8 cellular contexts compared by ENCODE assay signal in genomic region chr1:109090415-109091195, GRCh38. TPM values are rescaled to one million over a fixed set of nuclear protein-coding genes. Genes with fewer than 3 reads are reported as not detected.
DNase-seq lines count a peak whose midpoint lies in the region; ATAC-seq and TF ChIP-seq lines count a peak whose summit lies in the region.

TMEM167B (plus strand) TSS chr1:109090764; CDS start chr1:109090873, 109 bp downstream.

- H3K27ac Mint-ChIP-seq in naive thymus-derived CD8-positive, alpha-beta T cell = peak within 1 kb of the TSS; percentile 96 to 99 (median 98)

- no peaks in the 10 kb centered on the region for H3K27me3 ChIP-seq in fibroblast of lung (ENCODE audit: control insufficient read depth, insufficient read depth, low read length)

- no peaks in the 10 kb centered on the region for H3K27me3 Mint-ChIP-seq in naive thymus-derived CD8-positive, alpha-beta T cell

- POLR2A ChIA-PET in naive thymus-derived CD8-positive, alpha-beta T cell (lab: Charles Lee) = interaction anchor here (0.6 to 5.6 kb wide), 12 partner anchors 10 to 398 kb away, joined by 3 to 101 read pairs (median 4); partner anchors contain the start of genes ATXN7L2, CLCC1, ELAPOR1 and PRPF38B

- TF ChIP-seq CTCF in LNCaP clone FGC (IDR thresholded peaks at IDR 0.05; ENCODE audit: control insufficient read depth, extremely low read depth, insufficient read depth) (no peak), fibroblast of lung (conservative IDR thresholded peaks at IDR 0.05 in 1 of 2, IDR thresholded peaks at IDR 0.05 in 1 of 2; ENCODE audit: low read depth in 1 of 2, low read length in 2 of 2) (no peak)

- peaks cover 10% of the 10 kb centered on the region for H3K4me1 ChIP-seq in fibroblast of lung (ENCODE audit: control insufficient read depth, extremely low read depth, insufficient read depth, low read length)

- ATAC-seq in naive thymus-derived CD8-positive, alpha-beta T cell = peak; percentile 88 to 93

- peaks cover 4 to 29% (median 18%) of the 10 kb centered on the region in 3 donors for H3K36me3 Mint-ChIP-seq in naive thymus-derived CD8-positive, alpha-beta T cell

- H3K9ac ChIP-seq in fibroblast of lung (ENCODE audit: insufficient read depth, low read length) = peak within 1 kb of the TSS; percentile 99

- H3K4me2 ChIP-seq in fibroblast of lung (ENCODE audit: extremely low read depth, insufficient read depth, low read length) = peak within 1 kb of the TSS; percentile 89

- DNase-seq in Daoy (ENCODE audit: low read depth) (peak; percentile 96), GOT3 (lab: John Stamatoyannopoulos, UW) (peak; percentile 21), LNCaP clone FGC (ENCODE audit: low read depth) (peak; percentile 85), RPMI8226 (peak; percentile 89), fibroblast of lung (ENCODE audit: low read depth in 2 of 2) (peak; percentile 96 to 98)
- DNase-seq in activated T-helper 1 cell treated with anti-CD3 and anti-CD28 coated beads, Interleukin-2, amount 50 U/mL, for 16 hours (ENCODE audit: low read depth in 1 of 2, low spot score in 1 of 2) = peak; percentile 75 to 76
- DNase-seq in naive thymus-derived CD8-positive, alpha-beta T cell = peak; percentile 71 to 94 (median 87)
- peak; percentile 77 to 88 (median 82) for DNase-seq in stimulated activated naive CD4-positive, alpha-beta T cell (lab: John Stamatoyannopoulos, UW)

- H3K4me3 ChIP-seq in LNCaP clone FGC (ENCODE audit: low read depth, low read length) (peak within 1 kb of the TSS; percentile 94), fibroblast of lung (replicated peaks in 1 of 4; ENCODE audit: control extremely low read depth in 1 of 4, insufficient read depth in 1 of 4, low read depth in 3 of 4, low read length in 4 of 4) (peak within 1 kb of the TSS; percentile 73 to 95 (median 87))

- H3K27ac ChIP-seq in fibroblast of lung (ENCODE audit: insufficient read depth, low read length) = peak within 1 kb of the TSS; percentile 99

- H3K4me1 Mint-ChIP-seq in naive thymus-derived CD8-positive, alpha-beta T cell = peaks cover 18 to 38% (median 30%) of the 10 kb centered on the region in 4 donors

- no peaks in the 10 kb centered on the region for H4K20me1 ChIP-seq in fibroblast of lung (ENCODE audit: control insufficient read depth, extremely low read depth, insufficient read depth, low read length)

- H3K4me3 Mint-ChIP-seq in naive thymus-derived CD8-positive, alpha-beta T cell = peak within 1 kb of the TSS; percentile 88 to 98 (median 96)

- H3K79me2 ChIP-seq in fibroblast of lung (ENCODE audit: control insufficient read depth, insufficient read depth, low read length) = peaks cover 32% of the 10 kb centered on the region

- peaks cover 0 to 13% (median 0%) of the 10 kb centered on the region in 9 donors for H3K9me3 Mint-ChIP-seq in naive thymus-derived CD8-positive, alpha-beta T cell

- no peaks in the 10 kb centered on the region for H3K36me3 ChIP-seq in fibroblast of lung (ENCODE audit: control insufficient read depth, insufficient read depth, low read length)

- H3K9me3 ChIP-seq in fibroblast of lung (ENCODE audit: control insufficient read depth, insufficient read depth, low read depth, low read length) = no peaks in the 10 kb centered on the region

- peak within 1 kb of the TSS; percentile 94 for H2AFZ ChIP-seq in fibroblast of lung (ENCODE audit: low read length)

RNA-seq across cellular contexts. Expression of gene TMEM167B, which starts in this region (rescaled TPM):
- 24.8 and 27.9 TPM in 2 replicates for total RNA-seq in Daoy (2014; rRNA removed; shearing (Covaris generic))
- total RNA-seq in fibroblast of lung = 39.5 and 52.2 TPM in 2 replicates
- 21.8 and 35.3 TPM in 2 replicates for polyA plus RNA-seq in fibroblast of lung
- 27.6 and 41.4 TPM in 2 replicates for polyA plus RNA-seq in fibroblast of lung (2012)
- 5.1 and 6.4 TPM in 2 replicates for polyA minus RNA-seq in fibroblast of lung (ENCODE audit: low replicate concordance)
- 10 to 100 TPM; 42.4 to 51.3 TPM for total RNA-seq in naive thymus-derived CD8-positive, alpha-beta T cell
- polyA plus RNA-seq in naive thymus-derived CD8-positive, alpha-beta T cell = 10 to 100 TPM; 28.8 to 32.0 (median 29.6) TPM

Comparison
In these comparisons a context has a peak if more than half of its experiments do, and no peak if none do; other contexts are left out.
1. Peak in every context shown above with its lines: DNase-seq, ATAC-seq, H3K4me3 ChIP-seq and H3K27ac ChIP-seq.
2. DNase-seq: peak in every context shown above with its lines; median percentile 97 in fibroblast of lung; 96 in Daoy; 89 in RPMI8226; 87 in naive thymus-derived CD8-positive, alpha-beta T cell; 85 in LNCaP clone FGC; 82 in stimulated activated naive CD4-positive, alpha-beta T cell; 76 in activated T-helper 1 cell treated with anti-CD3 and anti-CD28 coated beads, Interleukin-2, amount 50 U/mL, for 16 hours; 21 in GOT3.